8 cellular contexts compared by ENCODE assay signal in genomic region chr20:51220293-51220706, GRCh38.
DNase-seq lines count a peak whose midpoint lies in the region; ATAC-seq and TF ChIP-seq lines count a peak whose summit lies in the region.

No MANE protein-coding gene starts in this region.

- no peak overlapping the region for H2AFZ ChIP-seq in mammary epithelial cell (ENCODE audit: low read depth, low read length)

- DNase-seq in cardiac septum (ENCODE audit: low spot score): peak; percentile 66
- DNase-seq in Right ventricle myocardium superior: no peak
- peak; percentile 18 for DNase-seq in WERI-Rb-1
- no peak for DNase-seq in mammary epithelial cell
- peak; percentile 13 for DNase-seq in medulla oblongata (ENCODE audit: extremely low spot score)
- peak; percentile 37 for DNase-seq in stimulated activated CD8-positive, alpha-beta memory T cell treated with anti-CD3 and anti-CD28 coated beads, Interleukin-7, amount 100 ng/mL, for 24 hours (ENCODE audit: low read depth)
- no peak for DNase-seq in MV-4-11 (lab: John Stamatoyannopoulos, UW)

- H3K79me2 ChIP-seq in mammary epithelial cell (ENCODE audit: insufficient read depth, low read length): no peaks in the 10 kb centered on the region

- 33% methylated on average over 8 of the region's 15 CpGs for WGBS in mammary epithelial cell (ENCODE audit: low coverage, missing lambda C conversion rate)

- no peak for ATAC-seq in Right ventricle myocardium superior (ENCODE audit: poor library complexity)
- ATAC-seq in GM19395 (IDR thresholded peaks at IDR 0.05; ENCODE audit: unreplicated experiment): no peak

- H3K27me3 ChIP-seq in WERI-Rb-1 (ENCODE audit: insufficient read depth, low read depth, severe bottlenecking) (peaks cover 55% of the 10 kb centered on the region), mammary epithelial cell (ENCODE audit: insufficient read depth, low read length) (no peaks in the 10 kb centered on the region)

- no peak overlapping the region for H3K27ac ChIP-seq in WERI-Rb-1
- no peak overlapping the region for H3K27ac ChIP-seq in mammary epithelial cell (ENCODE audit: insufficient read depth, low read depth, low read length)

- no peaks in the 10 kb centered on the region for H4K20me1 ChIP-seq in mammary epithelial cell (ENCODE audit: insufficient read depth, low read length)

- H3K9ac ChIP-seq in mammary epithelial cell (ENCODE audit: insufficient read depth, low read length): no peak overlapping the region

- intact Hi-C loops in cardiac septum (cut with DNase I) (no loop called here), Right ventricle myocardium superior (cut with DNase I) (loop anchor here (10.0 kb wide), 1 partner anchor 85 kb away; no protein-coding TSS in a partner anchor), mammary epithelial cell (cut with micrococcal nuclease) (loop anchor here (1.0 kb wide), 2 partner anchors 86 to 233 kb away; no protein-coding TSS in a partner anchor)

- no peak overlapping the region for H3K4me2 ChIP-seq in mammary epithelial cell (ENCODE audit: insufficient read depth, low read depth, low read length)

- H3K9me3 ChIP-seq in WERI-Rb-1 (ENCODE audit: severe bottlenecking) (peaks cover 4% of the 10 kb centered on the region), mammary epithelial cell (replicated peaks; ENCODE audit: insufficient read depth, low read length) (peaks cover 3% of the 10 kb centered on the region)

- H3K36me3 ChIP-seq in WERI-Rb-1 (no peaks in the 10 kb centered on the region), mammary epithelial cell (ENCODE audit: insufficient read depth, low read length) (no peaks in the 10 kb centered on the region)

- H3K4me3 ChIP-seq in WERI-Rb-1 (ENCODE audit: low read depth, low read length): no peak overlapping the region
- H3K4me3 ChIP-seq in mammary epithelial cell (replicated peaks in 1 of 3; ENCODE audit: insufficient read depth in 1 of 3, low read depth in 2 of 3, low read length in 3 of 3): no peak overlapping the region

- CTCF ChIA-PET in mammary epithelial cell (lab: Charles Lee; ENCODE audit: low non-redundant PET): no interaction called here

- TF ChIP-seq CTCF in WERI-Rb-1 (IDR thresholded peaks at IDR 0.05; ENCODE audit: low read depth, low read length): peak; percentile 95
- TF ChIP-seq CTCF in mammary epithelial cell (conservative IDR thresholded peaks at IDR 0.05 in 1 of 2, IDR thresholded peaks at IDR 0.05 in 1 of 2; ENCODE audit: extremely low read depth in 1 of 2, insufficient read depth in 1 of 2, low read depth in 1 of 2, low read length in 2 of 2): peak; percentile 87 to 95

- H3K4me1 ChIP-seq in mammary epithelial cell (ENCODE audit: insufficient read depth, low read length): no peaks in the 10 kb centered on the region

- in situ Hi-C loops in mammary epithelial cell (cut with MboI; ENCODE audit: low sequenced_read_pairs in 2 of 2): loop anchor here (5.0 kb wide), 1 partner anchor 87 kb away; no protein-coding TSS in a partner anchor

- BruUV-seq in mammary epithelial cell (replicated peaks; lab: Mats Ljungman, UMichigan): no TSS peak

- dilution Hi-C loops in mammary epithelial cell (cut with HindIII; ENCODE audit: low sequenced_read_pairs): no loop called here

Comparison
In these comparisons a context has a peak if more than half of its experiments do, and no peak if none do; other contexts are left out.
1. DNase-seq: peak in cardiac septum (single experiment), WERI-Rb-1 (single experiment), medulla oblongata (single experiment) and stimulated activated CD8-positive, alpha-beta memory T cell treated with anti-CD3 and anti-CD28 coated beads, Interleukin-7, amount 100 ng/mL, for 24 hours (single experiment); none in Right ventricle myocardium superior (single experiment), mammary epithelial cell (single experiment) and MV-4-11 (single experiment).